In the genomic region with DNA sequence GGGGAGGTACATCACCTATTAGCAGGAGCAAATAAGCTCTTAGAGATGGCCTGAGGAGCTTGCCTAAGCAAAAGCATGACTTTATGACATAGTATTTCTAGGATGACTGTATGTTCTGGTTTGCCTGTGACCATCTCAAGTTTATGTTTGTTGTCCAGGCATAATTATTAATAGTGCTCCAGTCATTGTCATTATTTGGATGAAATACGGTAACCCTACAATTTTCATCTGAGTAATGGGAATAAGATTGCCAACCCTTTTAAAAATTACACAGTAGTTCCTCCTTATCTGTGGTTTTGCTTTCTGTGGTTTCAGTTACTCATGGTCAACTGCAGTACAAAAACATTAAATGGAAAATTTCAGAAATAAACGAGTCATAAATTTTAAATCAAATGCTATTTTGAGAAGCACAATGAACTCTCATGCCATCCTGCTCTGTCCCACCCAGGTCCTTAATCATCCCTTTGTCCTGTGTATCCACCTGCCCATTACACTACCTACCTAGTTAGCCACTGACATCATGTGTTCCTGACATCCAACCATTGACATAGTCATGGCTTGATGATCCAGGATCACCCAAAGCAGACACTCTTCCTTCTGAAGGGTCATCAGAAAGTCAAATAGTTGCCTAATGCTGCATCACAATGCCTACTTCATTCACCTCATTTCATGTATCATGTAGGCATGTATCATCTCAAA, we compare ENCODE assay signal across 9 cellular contexts. TPM values are rescaled to one million over a fixed set of nuclear protein-coding genes. Genes with fewer than 3 reads are reported as not detected.
DNase-seq lines count a peak whose midpoint lies in the region; ATAC-seq and TF ChIP-seq lines count a peak whose summit lies in the region.
"Had no signal": no experiment of that assay in that cellular context is flagged by ENCODE, and none has a peak within 500 bp of the region (broad histone marks: within the 10 kb centered on the region; RNA-seq: fewer than 3 reads in every experiment).

No MANE protein-coding gene starts in this region.

- peaks cover 24% of the 10 kb centered on the region for H3F3A ChIP-seq in GM23248 (ENCODE audit: insufficient read depth)

- H3K4me1 ChIP-seq in GM23248 (ENCODE audit: insufficient read depth): peaks cover 18% of the 10 kb centered on the region

- DNase-seq in GM23248 (peak; percentile 77), MV-4-11 (lab: John Stamatoyannopoulos, UW) (peak; percentile 69), foreskin melanocyte (peak; percentile 50), GM10248 (ENCODE audit: extremely low spot score) (no peak), NCI-H2171 treated with DMSO at 0.1 percent for 48 hours (lab: John Stamatoyannopoulos, UW) (no peak)
- DNase-seq in stimulated activated CD8-positive, alpha-beta memory T cell treated with anti-CD3 and anti-CD28 coated beads, Interleukin-4, amount 100 ng/mL, for 48 hours: no peak
- no peak for DNase-seq in activated CD4-positive, alpha-beta T cell treated with anti-CD3 and anti-CD28 coated beads, Interleukin-2, amount 50 U/mL, for 4 hours

- no peak overlapping the region for H3K4me3 ChIP-seq in GM23248
- H3K4me3 ChIP-seq: SK-N-MC had no signal

- peak; percentile 42 for ATAC-seq in GM18499 (IDR thresholded peaks at IDR 0.05; ENCODE audit: insufficient read depth, unreplicated experiment)

- no peak for TF ChIP-seq CTCF in GM10248 (IDR thresholded peaks at IDR 0.05; ENCODE audit: control extremely low read depth, extremely low read depth, low read depth, missing control alignments)

- whole genome bisulfite sequencing in GM23248 (ENCODE audit: low coverage in 1 of 2, low lambda C conversion rate in 2 of 2, missing lambda C conversion rate in 2 of 2), 2 experiments: 2 to 3% methylated on average over 2 of the region's 2 CpGs

- peak overlapping the region; percentile 43 for H3K9ac ChIP-seq in GM23248

- peak overlapping the region; percentile 17 for H3K4me2 ChIP-seq in GM23248 (ENCODE audit: unreplicated experiment)

- in situ Hi-C loops in GM23248 (cut with MboI): loop anchor here (25.0 kb wide), 1 partner anchor 1221 kb away; no protein-coding TSS in a partner anchor

- H3K9me2 ChIP-seq in GM23248 (ENCODE audit: insufficient read depth): no peaks in the 10 kb centered on the region

- no peaks in the 10 kb centered on the region for H3K9me3 ChIP-seq in GM23248 (ENCODE audit: low read depth)

- no peaks in the 10 kb centered on the region for H4K20me1 ChIP-seq in GM23248 (ENCODE audit: insufficient read depth)

- CTCF ChIA-PET in GM10248 (lab: Yijun Ruan, JAX): interaction anchor here (0.9 to 2.1 kb wide), 6 partner anchors 9 to 164 kb away, joined by 3 to 9 read pairs (median 4); no protein-coding TSS in a partner anchor

- H3K79me2 ChIP-seq in GM23248 (ENCODE audit: insufficient read depth): no peaks in the 10 kb centered on the region

- peak overlapping the region; percentile 75 for H3K27ac ChIP-seq in GM23248
- H3K27ac ChIP-seq: SK-N-MC had no signal

- no peak overlapping the region for H2AFZ ChIP-seq in GM23248

- no peaks in the 10 kb centered on the region for H3K36me3 ChIP-seq in GM23248 (ENCODE audit: low read depth)

- POLR2A ChIA-PET in GM10248 (lab: Yijun Ruan, JAX): no interaction called here

- H3K27me3 ChIP-seq in GM23248 (replicated peaks; ENCODE audit: insufficient read depth): no peaks in the 10 kb centered on the region

RNA-seq across cellular contexts. Expression of a gene that starts 27.0 kb away (rescaled TPM):
- 9.0 and 14.0 TPM in 2 replicates for total RNA-seq in GM23248 (2014; rRNA removed; shearing (Covaris generic))
- 13.4 and 14.0 TPM in 2 replicates for polyA plus RNA-seq in GM23248 (2016; fragmentation: Nextera tagmentation; extraction: Ambion mirVana)

Comparison
In these comparisons a context has a peak if more than half of its experiments do, and no peak if none do; other contexts are left out.
1. DNase-seq: peak in GM23248 (single experiment), MV-4-11 (single experiment) and foreskin melanocyte (single experiment); none in GM10248 (single experiment), stimulated activated CD8-positive, alpha-beta memory T cell treated with anti-CD3 and anti-CD28 coated beads, Interleukin-4, amount 100 ng/mL, for 48 hours (single experiment), activated CD4-positive, alpha-beta T cell treated with anti-CD3 and anti-CD28 coated beads, Interleukin-2, amount 50 U/mL, for 4 hours (0 of 2) and NCI-H2171 treated with DMSO at 0.1 percent for 48 hours (single experiment).